ENCODE assay signal across 1 cellular context in the genomic region with DNA sequence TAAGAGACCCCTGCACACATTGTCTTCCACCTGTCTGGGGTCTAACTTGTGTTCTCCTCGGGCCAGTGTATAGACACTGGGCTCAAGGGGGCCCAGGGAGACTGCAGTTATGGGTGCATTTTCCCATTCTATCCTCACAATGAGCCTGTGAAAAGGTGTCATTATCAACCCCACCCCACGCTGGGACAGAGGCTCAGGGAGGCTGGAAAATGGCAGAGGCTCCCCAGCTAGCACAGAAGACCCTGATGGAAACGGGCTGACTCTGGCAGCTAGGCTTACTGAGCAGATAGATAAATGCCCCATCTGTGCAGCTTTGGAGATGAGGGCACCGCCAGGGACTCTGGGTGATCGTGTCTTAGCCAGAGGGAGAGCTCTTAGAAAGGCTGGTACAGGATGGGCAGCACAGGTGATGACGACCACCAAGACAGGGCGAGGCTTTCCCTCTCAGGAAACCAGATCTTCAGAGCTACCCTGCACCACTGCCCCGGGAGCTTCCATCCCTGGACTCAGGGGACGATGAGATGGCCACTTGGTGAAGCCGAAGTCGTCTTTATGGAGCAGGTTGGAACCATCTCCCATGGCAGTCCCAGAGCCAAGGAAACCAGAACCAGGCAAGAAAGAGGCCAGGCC.
TF ChIP-seq lines count a peak whose summit lies in the region.

No MANE protein-coding gene starts in this region.

TF ChIP-seq in IMR-90, 13 proteins besides CTCF, POLR2A, EP300 and RAD21:
- TF ChIP-seq NFE2L2 (IDR thresholded peaks at IDR 0.05; ENCODE audit: low read depth, low read length) (no peak), RFX5 (IDR thresholded peaks at IDR 0.05; ENCODE audit: low read depth, low read length) (no peak)
